19 cellular contexts compared by ENCODE assay signal in the genomic region with DNA sequence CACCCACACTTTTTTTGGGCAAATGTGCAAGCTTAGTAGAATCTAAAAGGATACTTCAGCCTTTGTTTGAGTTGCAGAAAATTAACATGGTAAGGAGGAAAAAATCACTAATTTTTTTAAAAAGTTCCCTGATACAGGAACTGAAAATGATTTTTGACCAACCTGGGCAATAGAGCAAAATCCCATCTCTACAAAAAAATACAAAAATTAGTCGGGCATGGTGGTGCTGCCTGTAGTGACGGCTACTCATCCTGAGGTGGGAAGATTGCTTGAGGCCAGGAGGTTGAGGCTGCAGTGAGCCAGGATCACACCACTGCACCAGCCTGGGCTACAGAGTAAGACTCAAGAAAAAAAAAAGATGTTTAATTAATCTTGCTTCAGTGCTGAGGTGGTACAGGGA.
"Had no signal": no experiment of that assay in that cellular context is flagged by ENCODE, and none has a peak within 500 bp of the region (broad histone marks: within the 10 kb centered on the region; RNA-seq: fewer than 3 reads in every experiment).

No MANE protein-coding gene starts in this region.

- FAIRE-seq: bronchial epithelial cell, urothelium cell line had no signal

- H3K4me3 Mint-ChIP-seq: activated CD4-positive, alpha-beta memory T cell treated with anti-CD3 and anti-CD28 coated beads, Interleukin-2, amount 10 ng/mL, durations not matched to agents 7 days and 5 days; activated naive CD8-positive, alpha-beta T cell treated with anti-CD3 and anti-CD28 coated beads, Interleukin-2, amount 10 ng/mL, durations not matched to agents 7 days and 5 days; endodermal cell had no signal

- H3K27me3 ChIP-seq: gastroesophageal sphincter, heart left ventricle, transverse colon had no signal

- H3K9me3 ChIP-seq: gastroesophageal sphincter, heart left ventricle, psoas muscle, transverse colon had no signal

- H3K9me3 Mint-ChIP-seq: activated CD4-positive, alpha-beta memory T cell treated with anti-CD3 and anti-CD28 coated beads, Interleukin-2, amount 10 ng/mL, durations not matched to agents 7 days and 5 days; activated naive CD8-positive, alpha-beta T cell treated with anti-CD3 and anti-CD28 coated beads, Interleukin-2, amount 10 ng/mL, durations not matched to agents 7 days and 5 days; endodermal cell had no signal

- DNase-seq: activated CD4-positive, alpha-beta memory T cell treated with anti-CD3 and anti-CD28 coated beads, Interleukin-2, amount 10 ng/mL, durations not matched to agents 7 days and 5 days; activated CD4-positive, alpha-beta T cell treated with anti-CD3 and anti-CD28 coated beads for 48 hours; activated CD4-positive, CD25-positive, alpha-beta regulatory T cell; activated naive CD8-positive, alpha-beta T cell treated with anti-CD3 and anti-CD28 coated beads, Interleukin-2, amount 10 ng/mL, durations not matched to agents 7 days and 5 days; amygdala; cerebellar nuclear complex; endodermal cell; heart left ventricle; islet precursor cell; left cardiac atrium; psoas muscle; right cardiac atrium; stimulated activated CD4-positive, alpha-beta T cell treated with anti-CD3 and anti-CD28 coated beads, Interleukin-1b, Interleukin-23, amount 100 ng/mL, for 48 hours; T-helper 9 cell; transverse colon had no signal

- H3K27me3 Mint-ChIP-seq: activated CD4-positive, alpha-beta memory T cell treated with anti-CD3 and anti-CD28 coated beads, Interleukin-2, amount 10 ng/mL, durations not matched to agents 7 days and 5 days; activated naive CD8-positive, alpha-beta T cell treated with anti-CD3 and anti-CD28 coated beads, Interleukin-2, amount 10 ng/mL, durations not matched to agents 7 days and 5 days had no signal

- H3K27ac ChIP-seq: coronary artery, gastroesophageal sphincter, heart left ventricle, psoas muscle, transverse colon had no signal

- H3K36me3 ChIP-seq: transverse colon had no signal

- H3K4me1 ChIP-seq: gastroesophageal sphincter, heart left ventricle, psoas muscle, transverse colon had no signal

- H3K4me1 Mint-ChIP-seq: endodermal cell had no signal

- H3K4me3 ChIP-seq: coronary artery, gastroesophageal sphincter, heart left ventricle, psoas muscle, transverse colon had no signal

- ATAC-seq: gastroesophageal sphincter, heart left ventricle, left cardiac atrium, psoas muscle, right cardiac atrium had no signal

- H3K27ac Mint-ChIP-seq: activated CD4-positive, alpha-beta memory T cell treated with anti-CD3 and anti-CD28 coated beads, Interleukin-2, amount 10 ng/mL, durations not matched to agents 7 days and 5 days; activated naive CD8-positive, alpha-beta T cell treated with anti-CD3 and anti-CD28 coated beads, Interleukin-2, amount 10 ng/mL, durations not matched to agents 7 days and 5 days; endodermal cell had no signal
